Comparison of ENCODE assay signal across 31 cellular contexts in genomic region chr10:10526846-10527245, GRCh38.
"Had no signal": no experiment of that assay in that cellular context is flagged by ENCODE, and none has a peak within 500 bp of the region (broad histone marks: within the 10 kb centered on the region; RNA-seq: fewer than 3 reads in every experiment).

No MANE protein-coding gene starts in this region.

- ATAC-seq: activated CD4-positive, alpha-beta T cell treated with anti-CD3 and anti-CD28 coated beads for 36 hours; activated CD8-positive, alpha-beta memory T cell treated with anti-CD3 and anti-CD28 coated beads, Interleukin-2, amount 10 ng/mL, durations not matched to agents 7 days and 5 days; activated CD8-positive, alpha-beta T cell treated with anti-CD3 and anti-CD28 coated beads, Interleukin-2, amount 10 ng/mL, durations not matched to agents 7 days and 5 days; activated naive CD8-positive, alpha-beta T cell treated with anti-CD3 and anti-CD28 coated beads, Interleukin-2, amount 50 U/mL, for 24 hours; body of pancreas; effector memory CD8-positive, alpha-beta T cell; gastroesophageal sphincter; heart right ventricle; T-helper 17 cell had no signal

- DNase-seq: activated CD4-positive, alpha-beta memory T cell treated with anti-CD3 and anti-CD28 coated beads for 36 hours; activated CD4-positive, alpha-beta T cell treated with anti-CD3 and anti-CD28 coated beads for 36 hours; activated CD4-positive, alpha-beta T cell treated with anti-CD3 and anti-CD28 coated beads, Interleukin-2, amount 10 ng/mL, durations not matched to agents 24 days and 14 days; activated CD4-positive, CD25-positive, alpha-beta regulatory T cell; activated CD4-positive, CD25-positive, alpha-beta regulatory T cell treated with anti-CD3 and anti-CD28 coated beads, Interleukin-2, amount 50 U/mL, for 72 hours; activated CD8-positive, alpha-beta memory T cell treated with anti-CD3 and anti-CD28 coated beads, Interleukin-2, amount 10 ng/mL, durations not matched to agents 7 days and 5 days; activated CD8-positive, alpha-beta memory T cell treated with anti-CD3 and anti-CD28 coated beads, Interleukin-2, amount 50 U/mL, for 4 hours; activated CD8-positive, alpha-beta T cell treated with anti-CD3 and anti-CD28 coated beads, Interleukin-2, amount 10 ng/mL, durations not matched to agents 7 days and 5 days; activated effector memory CD4-positive, alpha-beta T cell treated with anti-CD3 and anti-CD28 coated beads, Interleukin-2, amount 50 U/mL, for 16 hours; activated naive CD4-positive, alpha-beta T cell treated with anti-CD3 and anti-CD28 coated beads for 36 hours; activated naive CD8-positive, alpha-beta T cell treated with anti-CD3 and anti-CD28 coated beads for 36 hours; activated naive CD8-positive, alpha-beta T cell treated with anti-CD3 and anti-CD28 coated beads, Interleukin-2, amount 50 U/mL, for 24 hours; activated T-cell treated with anti-CD3 and anti-CD28 coated beads, Interleukin-2, amount 50 U/mL, for 1 hour; activated T-cell treated with anti-CD3 and anti-CD28 coated beads, Interleukin-2, amount 50 U/mL, for 48 hours; adrenal gland; amygdala; aorta; body of pancreas; caudate nucleus; cortex of kidney; dermis blood vessel endothelial cell; effector CD4-positive, alpha-beta T cell; effector memory CD8-positive, alpha-beta T cell; foreskin melanocyte; heart right ventricle; T-helper 1 cell; T-helper 17 cell; T1000 had no signal

- H3K4me3 ChIP-seq: adrenal gland, body of pancreas, gastroesophageal sphincter, heart right ventricle had no signal

- FAIRE-seq: colon, endothelial cell of umbilical vein had no signal
